ENCODE assay signal across 23 cellular contexts in genomic region chr12:122508163-122508562, GRCh38.
"Had no signal": no experiment of that assay in that cellular context is flagged by ENCODE, and none has a peak within 500 bp of the region (broad histone marks: within the 10 kb centered on the region; RNA-seq: fewer than 3 reads in every experiment).

No MANE protein-coding gene starts in this region.

- H3K27me3 Mint-ChIP-seq: activated B cell treated with CpG ODN at 0.5 μM for 24 hours; activated CD4-positive, alpha-beta memory T cell treated with anti-CD3 and anti-CD28 coated beads for 36 hours; activated CD4-positive, alpha-beta T cell treated with anti-CD3 and anti-CD28 coated beads, Interleukin-2, amount 10 ng/mL, durations not matched to agents 7 days and 5 days; activated naive CD8-positive, alpha-beta T cell; T-helper 17 cell had no signal

- H3K4me3 Mint-ChIP-seq: activated B cell treated with CpG ODN at 0.5 μM for 24 hours; activated CD4-positive, alpha-beta memory T cell treated with anti-CD3 and anti-CD28 coated beads for 36 hours; activated CD4-positive, alpha-beta T cell treated with anti-CD3 and anti-CD28 coated beads, Interleukin-2, amount 10 ng/mL, durations not matched to agents 7 days and 5 days; activated naive CD8-positive, alpha-beta T cell; activated T-helper 1 cell treated with anti-CD3 and anti-CD28 coated beads, Interleukin-12 subunit alpha, Interleukin-12 subunit beta, Interleukin-2, Interleukin-4 antibody, amounts not matched to agents 30 ng/mL and 10 ng/mL and 1 ng/mL, durations not matched to agents 14 hours and 24 hours and 36 hours; T-helper 17 cell had no signal

- ATAC-seq: T-helper 17 cell had no signal

- H3K9me3 Mint-ChIP-seq: activated B cell treated with CpG ODN at 0.5 μM for 24 hours; activated CD4-positive, alpha-beta memory T cell treated with anti-CD3 and anti-CD28 coated beads for 36 hours; activated CD4-positive, alpha-beta T cell treated with anti-CD3 and anti-CD28 coated beads, Interleukin-2, amount 10 ng/mL, durations not matched to agents 7 days and 5 days; activated T-helper 1 cell treated with anti-CD3 and anti-CD28 coated beads, Interleukin-12 subunit alpha, Interleukin-12 subunit beta, Interleukin-2, Interleukin-4 antibody, amounts not matched to agents 30 ng/mL and 10 ng/mL and 1 ng/mL, durations not matched to agents 14 hours and 24 hours and 36 hours had no signal

- DNase-seq: activated B cell treated with CpG ODN at 0.5 μM for 24 hours; activated CD4-positive, alpha-beta memory T cell treated with anti-CD3 and anti-CD28 coated beads for 36 hours; activated CD4-positive, alpha-beta T cell treated with anti-CD3 and anti-CD28 coated beads for 1 hour; activated CD4-positive, alpha-beta T cell treated with anti-CD3 and anti-CD28 coated beads, Interleukin-2, amount 10 ng/mL, durations not matched to agents 7 days and 5 days; activated CD8-positive, alpha-beta memory T cell treated with anti-CD3 and anti-CD28 coated beads for 24 hours; activated effector memory CD4-positive, alpha-beta T cell treated with Interleukin-2 at 50 U/mL for 16 hours; activated naive CD4-positive, alpha-beta T cell treated with Interleukin-2 at 50 U/mL for 16 hours; brain microvascular endothelial cell; KG1; NCI-H1048; NCI-H146; NCI-H187 treated with DMSO at 0.1 percent for 48 hours; NCI-H2081 treated with DMSO at 0.1 percent for 48 hours; NCI-H446; NCI-H524; Peyer's patch; SHP77 treated with DMSO at 0.1 percent for 48 hours; T-helper 17 cell; T-helper 9 cell had no signal

- H3K4me1 ChIP-seq: Peyer's patch had no signal

- H3K27me3 ChIP-seq: brain microvascular endothelial cell, cardiac muscle cell, Peyer's patch had no signal

- H3K27ac Mint-ChIP-seq: activated B cell treated with CpG ODN at 0.5 μM for 24 hours; activated CD4-positive, alpha-beta memory T cell treated with anti-CD3 and anti-CD28 coated beads for 36 hours; activated naive CD8-positive, alpha-beta T cell; activated T-helper 1 cell treated with anti-CD3 and anti-CD28 coated beads, Interleukin-12 subunit alpha, Interleukin-12 subunit beta, Interleukin-2, Interleukin-4 antibody, amounts not matched to agents 30 ng/mL and 10 ng/mL and 1 ng/mL, durations not matched to agents 14 hours and 24 hours and 36 hours had no signal

- H3K4me3 ChIP-seq: cardiac muscle cell, Peyer's patch had no signal

- H3K27ac ChIP-seq: brain microvascular endothelial cell, cardiac muscle cell, Peyer's patch, RWPE1 had no signal

- H3K4me1 Mint-ChIP-seq: activated B cell treated with CpG ODN at 0.5 μM for 24 hours, T-helper 17 cell had no signal
